Comparison of ENCODE assay signal across 14 cellular contexts in the genomic region with DNA sequence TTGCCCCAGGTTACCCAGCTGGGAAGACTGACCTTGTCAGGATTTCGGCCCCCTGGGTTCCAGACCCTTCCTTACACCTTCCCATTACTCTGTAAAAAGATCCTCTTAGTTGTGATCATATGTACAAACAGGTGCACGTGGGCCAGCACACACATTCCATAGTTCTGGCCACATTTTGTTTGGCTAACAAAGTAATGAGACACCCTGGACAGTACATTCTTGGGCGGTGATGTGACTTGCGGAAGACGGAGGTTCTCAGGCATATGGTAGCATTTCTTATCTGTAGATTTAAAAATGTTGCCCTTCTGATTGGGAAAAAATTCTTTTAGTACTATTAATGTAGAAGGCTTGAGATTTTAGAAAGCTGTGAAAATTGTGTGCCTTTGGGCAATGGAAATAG.
DNase-seq lines count a peak whose midpoint lies in the region; ATAC-seq and TF ChIP-seq lines count a peak whose summit lies in the region.
"Had no signal": no experiment of that assay in that cellular context is flagged by ENCODE, and none has a peak within 500 bp of the region (broad histone marks: within the 10 kb centered on the region; RNA-seq: fewer than 3 reads in every experiment).

No MANE protein-coding gene starts in this region.

- in situ Hi-C loops in KBM-7 (cut with MboI; ENCODE audit: low pct_unique_long_range_greater_than_20kb, low sequenced_read_pairs), result no loop called here

- no peaks in the 10 kb centered on the region for H3K79me2 ChIP-seq in fibroblast of lung (ENCODE audit: control insufficient read depth, insufficient read depth, low read length)

- H3K9me3 ChIP-seq in fibroblast of lung (ENCODE audit: control insufficient read depth, insufficient read depth, low read depth, low read length) (no peaks in the 10 kb centered on the region), Peyer's patch (no peaks in the 10 kb centered on the region)
- H3K9me3 ChIP-seq: upper lobe of left lung had no signal

- peaks cover 6% of the 10 kb centered on the region for H3K4me1 ChIP-seq in fibroblast of lung (ENCODE audit: control insufficient read depth, extremely low read depth, insufficient read depth, low read length)
- H3K4me1 ChIP-seq in Peyer's patch, result no peaks in the 10 kb centered on the region
- H3K4me1 ChIP-seq: upper lobe of left lung had no signal

- DNase-seq in GM04503 (ENCODE audit: low read depth), result peak; percentile 50
- peak; percentile 87 for DNase-seq in RPMI7951 (ENCODE audit: low read depth)
- peak; percentile 79 to 97 for DNase-seq in fibroblast of lung (ENCODE audit: low read depth in 2 of 2)
- peak; percentile 69 for DNase-seq in skeletal muscle cell (ENCODE audit: low read depth)
- DNase-seq in KBM-7, result no peak
- DNase-seq in Peyer's patch, result no peak
- no peak for DNase-seq in stimulated activated CD8-positive, alpha-beta memory T cell treated with anti-CD3 and anti-CD28 coated beads, Interleukin-4, amount 100 ng/mL, for 48 hours
- DNase-seq: DMS79, heart left ventricle, NCI-H2107, right cardiac atrium, SIG-M5, upper lobe of left lung had no signal

- H2AFZ ChIP-seq in fibroblast of lung (ENCODE audit: low read length), result no peak overlapping the region

- no peak overlapping the region for H3K9ac ChIP-seq in fibroblast of lung (ENCODE audit: insufficient read depth, low read length)

- no peaks in the 10 kb centered on the region for H3K36me3 ChIP-seq in fibroblast of lung (ENCODE audit: control insufficient read depth, insufficient read depth, low read length)
- no peaks in the 10 kb centered on the region for H3K36me3 ChIP-seq in Peyer's patch
- H3K36me3 ChIP-seq: heart left ventricle, upper lobe of left lung had no signal

- H3K4me3 ChIP-seq in fibroblast of lung (replicated peaks in 1 of 4; ENCODE audit: control extremely low read depth in 1 of 4, insufficient read depth in 1 of 4, low read depth in 3 of 4, low read length in 4 of 4) (no peak overlapping the region), skeletal muscle cell (ENCODE audit: low read depth, low read length) (no peak overlapping the region), Peyer's patch (no peak overlapping the region)
- H3K4me3 ChIP-seq: heart left ventricle, upper lobe of left lung had no signal

- TF ChIP-seq POLR2A in Peyer's patch (IDR thresholded peaks at IDR 0.05), result no peak

- TF ChIP-seq CTCF in fibroblast of lung (conservative IDR thresholded peaks at IDR 0.05 in 1 of 2, IDR thresholded peaks at IDR 0.05 in 1 of 2; ENCODE audit: low read depth in 1 of 2, low read length in 2 of 2) (no peak), Peyer's patch (IDR thresholded peaks at IDR 0.05) (no peak)

- H3K27me3 ChIP-seq in fibroblast of lung (ENCODE audit: control insufficient read depth, insufficient read depth, low read length) (no peaks in the 10 kb centered on the region), Peyer's patch (no peaks in the 10 kb centered on the region)
- H3K27me3 ChIP-seq: heart left ventricle, upper lobe of left lung had no signal

- H3K27ac ChIP-seq in fibroblast of lung (ENCODE audit: insufficient read depth, low read length) (peak overlapping the region; percentile 39), Peyer's patch (no peak overlapping the region)
- H3K27ac ChIP-seq: heart left ventricle, upper lobe of left lung had no signal

- no peaks in the 10 kb centered on the region for H4K20me1 ChIP-seq in fibroblast of lung (ENCODE audit: control insufficient read depth, extremely low read depth, insufficient read depth, low read length)

- peak overlapping the region; percentile 27 for H3K4me2 ChIP-seq in fibroblast of lung (ENCODE audit: extremely low read depth, insufficient read depth, low read length)

- ATAC-seq in GM21825 (IDR thresholded peaks at IDR 0.05; ENCODE audit: unreplicated experiment), result no peak
- ATAC-seq: right cardiac atrium had no signal

Comparison
In these comparisons a context has a peak if more than half of its experiments do, and no peak if none do; other contexts are left out.
1. DNase-seq: peak in GM04503 (single experiment), RPMI7951 (single experiment), fibroblast of lung (2 of 2) and skeletal muscle cell (single experiment); none in KBM-7 (single experiment), Peyer's patch (0 of 3) and stimulated activated CD8-positive, alpha-beta memory T cell treated with anti-CD3 and anti-CD28 coated beads, Interleukin-4, amount 100 ng/mL, for 48 hours (single experiment).